In genomic region chr21:36847189-36847588, GRCh38 we compare ENCODE assay signal across 15 cellular contexts.
DNase-seq lines count a peak whose midpoint lies in the region; ATAC-seq, FAIRE-seq and TF ChIP-seq lines count a peak whose summit lies in the region.
"Had no signal": no experiment of that assay in that cellular context is flagged by ENCODE, and none has a peak within 500 bp of the region (broad histone marks: within the 10 kb centered on the region; RNA-seq: fewer than 3 reads in every experiment).

No MANE protein-coding gene starts in this region.

- no peaks in the 10 kb centered on the region for H3K4me1 Mint-ChIP-seq in CD14-positive monocyte
- H3K4me1 Mint-ChIP-seq in natural killer cell treated with Interleukin-12 subunit alpha and Interleukin-12 subunit beta and Interleukin-15 and Interleukin-18, amount 100 ng/mL, for 72 hours (ENCODE audit: low read depth in 2 of 2): peaks cover 0 to 6% of the 10 kb centered on the region in 2 donors

- no peak overlapping the region for H2AFZ ChIP-seq in keratinocyte (ENCODE audit: control insufficient read depth, low read length)

- TF ChIP-seq CTCF in A673 (conservative IDR thresholded peaks at IDR 0.05; ENCODE audit: low read depth, low read length) (no peak), keratinocyte (optimal IDR thresholded peaks at IDR 0.05 in 1 of 3, IDR thresholded peaks at IDR 0.05 in 1 of 3, conservative IDR thresholded peaks at IDR 0.05 in 1 of 3; ENCODE audit: extremely low read depth in 1 of 3, insufficient read depth in 2 of 3, low read length in 3 of 3) (no peak), CD14-positive monocyte (IDR thresholded peaks at IDR 0.05) (no peak)

- peak overlapping the region; percentile 67 for H3K4me2 ChIP-seq in keratinocyte (ENCODE audit: control insufficient read depth, extremely low read depth, insufficient read depth, low read depth, low read length)
- H3K4me2 ChIP-seq: BLaER1 had no signal

- no peak overlapping the region for H3K4me3 Mint-ChIP-seq in CD14-positive monocyte
- no peak overlapping the region for H3K4me3 Mint-ChIP-seq in natural killer cell treated with Interleukin-12 subunit alpha and Interleukin-12 subunit beta and Interleukin-15 and Interleukin-18, amount 100 ng/mL, for 72 hours
- H3K4me3 Mint-ChIP-seq: activated CD4-positive, alpha-beta T cell treated with anti-CD3 and anti-CD28 coated beads, Interleukin-2, amount 10 ng/mL, durations not matched to agents 7 days and 5 days; activated naive CD8-positive, alpha-beta T cell treated with anti-CD3 and anti-CD28 coated beads, Interleukin-2, amount 10 ng/mL, durations not matched to agents 7 days and 5 days; neural crest cell had no signal

- H4K20me1 ChIP-seq in keratinocyte (ENCODE audit: control insufficient read depth, extremely low read depth, insufficient read depth, low read length): no peaks in the 10 kb centered on the region
- H4K20me1 ChIP-seq: BLaER1 had no signal

- H3K27me3 Mint-ChIP-seq in CD14-positive monocyte (ENCODE audit: low read depth in 3 of 3): peaks cover 0 to 3% (median 0%) of the 10 kb centered on the region in 3 donors
- H3K27me3 Mint-ChIP-seq in natural killer cell treated with Interleukin-12 subunit alpha and Interleukin-12 subunit beta and Interleukin-15 and Interleukin-18, amount 100 ng/mL, for 72 hours: no peaks in the 10 kb centered on the region
- H3K27me3 Mint-ChIP-seq: activated CD4-positive, alpha-beta T cell treated with anti-CD3 and anti-CD28 coated beads, Interleukin-2, amount 10 ng/mL, durations not matched to agents 7 days and 5 days; activated naive CD8-positive, alpha-beta T cell treated with anti-CD3 and anti-CD28 coated beads, Interleukin-2, amount 10 ng/mL, durations not matched to agents 7 days and 5 days had no signal

- CTCF ChIA-PET in A673 (lab: Charles Lee): interaction anchor here (1.5 kb wide), 1 partner anchor 217 kb away, joined by 4 read pairs; no protein-coding TSS in a partner anchor

- no peaks in the 10 kb centered on the region for H3K79me2 ChIP-seq in keratinocyte (ENCODE audit: control insufficient read depth, insufficient read depth, low read length)

- H3K27me3 ChIP-seq in A673 (replicated peaks; ENCODE audit: insufficient read depth, low read depth, low read length, poor library complexity) (no peaks in the 10 kb centered on the region), keratinocyte (ENCODE audit: control insufficient read depth, extremely low read depth, insufficient read depth, low read length) (no peaks in the 10 kb centered on the region)
- H3K27me3 ChIP-seq: BLaER1, heart left ventricle, uterus had no signal

- intact Hi-C loops in A673 (cut with micrococcal nuclease; ENCODE audit: unreplicated experiment): no loop called here
- intact Hi-C loops in CD14-positive monocyte (cut with micrococcal nuclease): no loop called here

- H3K4me3 ChIP-seq in A673 (ENCODE audit: low read depth, low read length, poor library complexity, severe bottlenecking): no peak overlapping the region
- peak overlapping the region in 2 of 3 experiments; percentile 15 to 49 for H3K4me3 ChIP-seq in keratinocyte (ENCODE audit: control insufficient read depth in 2 of 3, extremely low read depth in 1 of 3, insufficient read depth in 2 of 3, low read depth in 1 of 3, low read length in 3 of 3)
- H3K4me3 ChIP-seq: BLaER1, heart left ventricle, uterus had no signal

- peaks cover 18% of the 10 kb centered on the region for H3K4me1 ChIP-seq in A673 (ENCODE audit: insufficient read depth, low read length, poor library complexity, severe bottlenecking)
- peaks cover 17% of the 10 kb centered on the region for H3K4me1 ChIP-seq in keratinocyte (ENCODE audit: control insufficient read depth, extremely low read depth, insufficient read depth, low read length)
- H3K4me1 ChIP-seq: BLaER1, uterus had no signal

- no peak overlapping the region for H3K27ac Mint-ChIP-seq in CD14-positive monocyte
- H3K27ac Mint-ChIP-seq in natural killer cell treated with Interleukin-12 subunit alpha and Interleukin-12 subunit beta and Interleukin-15 and Interleukin-18, amount 100 ng/mL, for 72 hours: no peak overlapping the region
- H3K27ac Mint-ChIP-seq: activated CD4-positive, alpha-beta T cell treated with anti-CD3 and anti-CD28 coated beads, Interleukin-2, amount 10 ng/mL, durations not matched to agents 7 days and 5 days; activated naive CD8-positive, alpha-beta T cell treated with anti-CD3 and anti-CD28 coated beads, Interleukin-2, amount 10 ng/mL, durations not matched to agents 7 days and 5 days had no signal

- dilution Hi-C loops in keratinocyte (cut with MboI; ENCODE audit: extremely low pct_ligation_motif_present, low sequenced_read_pairs): no loop called here

- no peak for ATAC-seq in GM18861 (IDR thresholded peaks at IDR 0.05; ENCODE audit: unreplicated experiment)
- no peak for ATAC-seq in natural killer cell treated with Interleukin-12 subunit alpha and Interleukin-12 subunit beta and Interleukin-15 and Interleukin-18, amount 100 ng/mL, for 72 hours
- ATAC-seq: heart left ventricle had no signal

- H3K27ac ChIP-seq in A673 (ENCODE audit: low read depth, low read length, poor library complexity, severe bottlenecking) (no peak overlapping the region), keratinocyte (ENCODE audit: control insufficient read depth, insufficient read depth, low read length) (peak overlapping the region; percentile 66)
- H3K27ac ChIP-seq: BLaER1, heart left ventricle, uterus had no signal

- no peaks in the 10 kb centered on the region for H3K9me1 ChIP-seq in keratinocyte (ENCODE audit: control insufficient read depth, extremely low read depth, insufficient read depth, low read length)

- DNase-seq in A673 (ENCODE audit: low spot score): peak; percentile 44
- DNase-seq in HTR-8/SVneo (ENCODE audit: insufficient read length, low spot score): peak; percentile 85
- DNase-seq in brain pericyte (ENCODE audit: low read depth, low spot score): peak; percentile 44
- DNase-seq in keratinocyte (ENCODE audit: low read depth, low spot score): peak; percentile 32
- no peak for DNase-seq in GM19238 (ENCODE audit: insufficient read length, low spot score)
- DNase-seq in CD14-positive monocyte (ENCODE audit: low spot score): no peak
- DNase-seq in natural killer cell treated with Interleukin-12 subunit alpha and Interleukin-12 subunit beta and Interleukin-15 and Interleukin-18, amount 100 ng/mL, for 72 hours (ENCODE audit: low spot score): no peak
- DNase-seq: activated CD4-positive, alpha-beta T cell treated with anti-CD3 and anti-CD28 coated beads, Interleukin-2, amount 10 ng/mL, durations not matched to agents 7 days and 5 days; activated naive CD8-positive, alpha-beta T cell treated with anti-CD3 and anti-CD28 coated beads, Interleukin-2, amount 10 ng/mL, durations not matched to agents 7 days and 5 days; heart left ventricle; NCI-H1436 treated with DMSO at 0.1 percent for 48 hours; uterus had no signal

- H3K9me3 ChIP-seq in A673 (ENCODE audit: low read depth, low read length, poor library complexity, severe bottlenecking) (no peaks in the 10 kb centered on the region), keratinocyte (ENCODE audit: control insufficient read depth, low read depth, low read length) (no peaks in the 10 kb centered on the region)
- H3K9me3 ChIP-seq: BLaER1, heart left ventricle, uterus had no signal

- no peaks in the 10 kb centered on the region for H3K36me3 ChIP-seq in A673 (ENCODE audit: insufficient read depth, low read length, poor library complexity, severe bottlenecking)
- H3K36me3 ChIP-seq in keratinocyte (ENCODE audit: control insufficient read depth in 2 of 2, extremely low read depth in 1 of 2, insufficient read depth in 2 of 2, low read length in 2 of 2): no peaks in the 10 kb centered on the region
- H3K36me3 ChIP-seq: heart left ventricle, uterus had no signal

- H3K9me3 Mint-ChIP-seq in CD14-positive monocyte: no peaks in the 10 kb centered on the region
- no peaks in the 10 kb centered on the region for H3K9me3 Mint-ChIP-seq in natural killer cell treated with Interleukin-12 subunit alpha and Interleukin-12 subunit beta and Interleukin-15 and Interleukin-18, amount 100 ng/mL, for 72 hours
- H3K9me3 Mint-ChIP-seq: activated naive CD8-positive, alpha-beta T cell treated with anti-CD3 and anti-CD28 coated beads, Interleukin-2, amount 10 ng/mL, durations not matched to agents 7 days and 5 days; neural crest cell had no signal

- H3K36me3 Mint-ChIP-seq in CD14-positive monocyte: no peaks in the 10 kb centered on the region
- H3K36me3 Mint-ChIP-seq in natural killer cell treated with Interleukin-12 subunit alpha and Interleukin-12 subunit beta and Interleukin-15 and Interleukin-18, amount 100 ng/mL, for 72 hours: no peaks in the 10 kb centered on the region
- H3K36me3 Mint-ChIP-seq: activated naive CD8-positive, alpha-beta T cell treated with anti-CD3 and anti-CD28 coated beads, Interleukin-2, amount 10 ng/mL, durations not matched to agents 7 days and 5 days had no signal

- BruUV-seq in A673 (replicated peaks; lab: Mats Ljungman, UMichigan): no TSS peak

- H3K9ac ChIP-seq in keratinocyte (ENCODE audit: control insufficient read depth, extremely low read depth, insufficient read depth, low read length): peak overlapping the region; percentile 34
- H3K9ac ChIP-seq: BLaER1 had no signal

- POLR2A ChIA-PET in A673 (lab: Charles Lee; ENCODE audit: low non-redundant PET): no interaction called here

- FAIRE-seq in HTR-8/SVneo (lab: Jason Lieb, UNC): no peak
- FAIRE-seq in keratinocyte (lab: Jason Lieb, UNC): peak; percentile 88

Comparison
In these comparisons a context has a peak if more than half of its experiments do, and no peak if none do; other contexts are left out.
1. DNase-seq: peak in A673 (single experiment), HTR-8/SVneo (single experiment), brain pericyte (single experiment) and keratinocyte (single experiment); none in GM19238 (single experiment), CD14-positive monocyte (single experiment) and natural killer cell treated with Interleukin-12 subunit alpha and Interleukin-12 subunit beta and Interleukin-15 and Interleukin-18, amount 100 ng/mL, for 72 hours (single experiment).